In genomic region chr19:43162261-43162660, GRCh38 we compare ENCODE assay signal across 20 cellular contexts. TPM values are rescaled to one million over a fixed set of nuclear protein-coding genes. Genes with fewer than 3 reads are reported as not detected.
"Had no signal": no experiment of that assay in that cellular context is flagged by ENCODE, and none has a peak within 500 bp of the region (broad histone marks: within the 10 kb centered on the region; RNA-seq: fewer than 3 reads in every experiment).

No MANE protein-coding gene starts in this region.

RNA-seq across cellular contexts. Expression of gene PSG5, which starts 24.1 kb away (rescaled TPM):
- total RNA-seq: natural killer cell, occipital lobe, ovary, progenitor cell of endocrine pancreas, psoas muscle, right cardiac atrium, right lobe of liver, sigmoid colon, skeletal muscle tissue, stomach, subcutaneous adipose tissue, temporal lobe, thoracic aorta, thyroid gland, tibial nerve, upper lobe of right lung, urinary bladder, uterus had no signal
- polyA plus RNA-seq: neural cell, ovary, psoas muscle, right cardiac atrium, sigmoid colon, small intestine, stomach, urinary bladder had no signal

RNA-seq across cellular contexts. Expression of gene PSG4, which starts 43.2 kb away (rescaled TPM):
- total RNA-seq: natural killer cell, occipital lobe, ovary, progenitor cell of endocrine pancreas, psoas muscle, right cardiac atrium, right lobe of liver, sigmoid colon, skeletal muscle tissue, stomach, subcutaneous adipose tissue, temporal lobe, thoracic aorta, thyroid gland, tibial nerve, upper lobe of right lung, uterus had no signal
- polyA plus RNA-seq: neural cell, ovary, psoas muscle, right cardiac atrium, sigmoid colon, small intestine, urinary bladder had no signal
